ENCODE assay signal across 9 cellular contexts in genomic region chr7:108211382-108212201, GRCh38.
DNase-seq lines count a peak whose midpoint lies in the region; ATAC-seq and TF ChIP-seq lines count a peak whose summit lies in the region.
"Had no signal": no experiment of that assay in that cellular context is flagged by ENCODE, and none has a peak within 500 bp of the region (broad histone marks: within the 10 kb centered on the region; RNA-seq: fewer than 3 reads in every experiment).

No MANE protein-coding gene starts in this region.

- H3K36me3 ChIP-seq in CD8-positive, alpha-beta memory T cell (ENCODE audit: insufficient read depth, low read length) = no peaks in the 10 kb centered on the region
- H3K36me3 ChIP-seq: cardiac muscle cell had no signal

- CTCF ChIA-PET in CD8-positive, alpha-beta memory T cell (lab: Charles Lee) = no interaction called here

- DNase-seq in CD8-positive, alpha-beta memory T cell = no peak
- DNase-seq in SHP77 (lab: John Stamatoyannopoulos, UW) (peak; percentile 85 to 87), medulla oblongata (ENCODE audit: extremely low spot score) (peak; percentile 15), GM19240 (ENCODE audit: insufficient read length, low spot score) (no peak), nephron progenitor cell (no peak), glutamatergic neuron (no peak)

- H3K9me3 Mint-ChIP-seq in CD8-positive, alpha-beta memory T cell = peaks cover 0 to 3% (median 0%) of the 10 kb centered on the region in 5 donors
- peaks cover 23% of the 10 kb centered on the region for H3K9me3 Mint-ChIP-seq in nephron progenitor cell
- peaks cover 14% of the 10 kb centered on the region for H3K9me3 Mint-ChIP-seq in glutamatergic neuron (ENCODE audit: unreplicated experiment)

- H3K36me3 Mint-ChIP-seq in CD8-positive, alpha-beta memory T cell = no peaks in the 10 kb centered on the region
- H3K36me3 Mint-ChIP-seq in nephron progenitor cell (ENCODE audit: low read depth) (peaks cover 16% of the 10 kb centered on the region), glutamatergic neuron (ENCODE audit: unreplicated experiment) (peaks cover 19% of the 10 kb centered on the region)

- H3K27me3 Mint-ChIP-seq in CD8-positive, alpha-beta memory T cell = peaks cover 0 to 8% of the 10 kb centered on the region in 2 donors
- H3K27me3 Mint-ChIP-seq in nephron progenitor cell (ENCODE audit: low read depth, poor library complexity) (peaks cover 2% of the 10 kb centered on the region), glutamatergic neuron (ENCODE audit: unreplicated experiment) (peaks cover 4% of the 10 kb centered on the region)

- no peaks in the 10 kb centered on the region for H3K4me1 ChIP-seq in CD8-positive, alpha-beta memory T cell (ENCODE audit: insufficient read depth, low read length)

- POLR2A ChIA-PET in CD8-positive, alpha-beta memory T cell (lab: Charles Lee) = no interaction called here

- H3K4me3 ChIP-seq in CD8-positive, alpha-beta memory T cell (ENCODE audit: low read length) = no peak overlapping the region
- H3K4me3 ChIP-seq: cardiac muscle cell had no signal

- ATAC-seq in GM19452 (IDR thresholded peaks at IDR 0.05; ENCODE audit: unreplicated experiment) = peak; percentile 81
- ATAC-seq in HG03521 (IDR thresholded peaks at IDR 0.05; ENCODE audit: unreplicated experiment) = peak; percentile 73

- H3K27ac ChIP-seq in CD8-positive, alpha-beta memory T cell (ENCODE audit: low read depth, low read length) = peak overlapping the region; percentile 31
- H3K27ac ChIP-seq: cardiac muscle cell had no signal

- no peak overlapping the region for H3K4me3 Mint-ChIP-seq in CD8-positive, alpha-beta memory T cell
- H3K4me3 Mint-ChIP-seq in nephron progenitor cell (no peak overlapping the region), glutamatergic neuron (ENCODE audit: unreplicated experiment) (no peak overlapping the region)

- no peaks in the 10 kb centered on the region for H3K27me3 ChIP-seq in CD8-positive, alpha-beta memory T cell (ENCODE audit: insufficient read depth, low read length, poor library complexity, severe bottlenecking)
- H3K27me3 ChIP-seq: cardiac muscle cell had no signal

- H3K27ac Mint-ChIP-seq in CD8-positive, alpha-beta memory T cell = no peak overlapping the region
- H3K27ac Mint-ChIP-seq in nephron progenitor cell (no peak overlapping the region), glutamatergic neuron (ENCODE audit: unreplicated experiment) (no peak overlapping the region)

- TF ChIP-seq CTCF in nephron progenitor cell (IDR thresholded peaks at IDR 0.05) (no peak), glutamatergic neuron (IDR thresholded peaks at IDR 0.05; ENCODE audit: partially characterized antibody, unreplicated experiment) (no peak)

- no peaks in the 10 kb centered on the region for H3K9me3 ChIP-seq in CD8-positive, alpha-beta memory T cell (ENCODE audit: low read length)

- no peaks in the 10 kb centered on the region for H3K4me1 Mint-ChIP-seq in CD8-positive, alpha-beta memory T cell
- H3K4me1 Mint-ChIP-seq in nephron progenitor cell = no peaks in the 10 kb centered on the region
- peaks cover 3% of the 10 kb centered on the region for H3K4me1 Mint-ChIP-seq in glutamatergic neuron (ENCODE audit: low read depth, unreplicated experiment)

Comparison
In these comparisons a context has a peak if more than half of its experiments do, and no peak if none do; other contexts are left out.
1. DNase-seq: peak in SHP77 (2 of 2) and medulla oblongata (single experiment); none in CD8-positive, alpha-beta memory T cell (0 of 5), GM19240 (single experiment), nephron progenitor cell (single experiment) and glutamatergic neuron (single experiment).